Comparison of ENCODE assay signal across 1 cellular context in genomic region chr22:37943471-37944198, GRCh38.
TF ChIP-seq lines count a peak whose summit lies in the region.

No MANE protein-coding gene starts in this region.

TF ChIP-seq in IMR-90, 13 proteins besides CTCF, POLR2A, EP300 and RAD21:
- TF ChIP-seq NFE2L2 (IDR thresholded peaks at IDR 0.05; ENCODE audit: low read depth, low read length) (no peak), RCOR1 (IDR thresholded peaks at IDR 0.05; ENCODE audit: insufficient replicate concordance, low read length) (no peak), BHLHE40 (IDR thresholded peaks at IDR 0.05; ENCODE audit: low read depth, low read length) (no peak), CHD1 (IDR thresholded peaks at IDR 0.05; ENCODE audit: low read depth, low read length) (no peak), CEBPB (IDR thresholded peaks at IDR 0.05; ENCODE audit: low read depth, low read length) (no peak), USF2 (IDR thresholded peaks at IDR 0.05; ENCODE audit: low read depth, low read length) (no peak), RFX5 (IDR thresholded peaks at IDR 0.05; ENCODE audit: low read depth, low read length) (no peak), MAZ (IDR thresholded peaks at IDR 0.05; ENCODE audit: borderline replicate concordance, low read depth, low read length) (no peak), MAFK (IDR thresholded peaks at IDR 0.05; ENCODE audit: low read depth, low read length) (no peak), MXI1 (IDR thresholded peaks at IDR 0.05; ENCODE audit: borderline replicate concordance, low read depth, low read length) (no peak), ELK1 (IDR thresholded peaks at IDR 0.05; ENCODE audit: borderline replicate concordance, low read depth, low read length) (no peak), FOS (IDR thresholded peaks at IDR 0.05; ENCODE audit: low read depth, low read length) (no peak), SMC3 (IDR thresholded peaks at IDR 0.05; ENCODE audit: low read depth, low read length) (no peak)
